29 cellular contexts compared by ENCODE assay signal in genomic region chr9:109769250-109769649, GRCh38. TPM values are rescaled to one million over a fixed set of nuclear protein-coding genes. Genes with fewer than 3 reads are reported as not detected.
DNase-seq lines count a peak whose midpoint lies in the region; ATAC-seq and TF ChIP-seq lines count a peak whose summit lies in the region.
"Had no signal": no experiment of that assay in that cellular context is flagged by ENCODE, and none has a peak within 500 bp of the region (broad histone marks: within the 10 kb centered on the region; RNA-seq: fewer than 3 reads in every experiment).

No MANE protein-coding gene starts in this region.

- peak; percentile 60 for DNase-seq in EH (ENCODE audit: low read depth)
- peak; percentile 26 for DNase-seq in NCI-H2171 treated with DMSO at 0.1 percent for 48 hours (lab: John Stamatoyannopoulos, UW)
- DNase-seq in chondrocyte (ENCODE audit: low spot score): no peak
- peak; percentile 57 for DNase-seq in myocyte (ENCODE audit: low read depth)
- no peak for DNase-seq in HAP-1 (ENCODE audit: low spot score in 2 of 2)
- no peak for DNase-seq in KBM-7
- DNase-seq in A673 (ENCODE audit: low spot score): no peak
- DNase-seq: activated CD4-positive, alpha-beta T cell treated with anti-CD3 and anti-CD28 coated beads for 48 hours; activated naive CD8-positive, alpha-beta T cell treated with anti-CD3 and anti-CD28 coated beads for 36 hours; CD4-positive, CD25-positive, alpha-beta regulatory T cell; dermis blood vessel endothelial cell; DMS153; foreskin melanocyte; GOT3; hypothalamus; islet precursor cell; NCI-H2029 treated with DMSO at 0.1 percent for 48 hours; NCI-H526 treated with DMSO at 0.1 percent for 48 hours; posterior cingulate gyrus; SIG-M5; stimulated activated naive CD4-positive, alpha-beta T cell; T-helper 1 cell; tibial artery had no signal

- H3K4me1 Mint-ChIP-seq in chondrocyte (ENCODE audit: low read depth): peaks cover 51% of the 10 kb centered on the region
- H3K4me1 Mint-ChIP-seq: activated naive CD8-positive, alpha-beta T cell treated with anti-CD3 and anti-CD28 coated beads for 36 hours; CD4-positive, CD25-positive, alpha-beta regulatory T cell had no signal

- BruUV-seq in A673 (replicated peaks; lab: Mats Ljungman, UMichigan): no TSS peak

- no peaks in the 10 kb centered on the region for H3K27me3 Mint-ChIP-seq in chondrocyte (ENCODE audit: low read depth)

- H3K4me1 ChIP-seq in HAP-1 (no peaks in the 10 kb centered on the region), A673 (ENCODE audit: insufficient read depth, low read length, poor library complexity, severe bottlenecking) (no peaks in the 10 kb centered on the region)
- H3K4me1 ChIP-seq: breast epithelium had no signal

- CTCF ChIA-PET in A673 (lab: Charles Lee): no interaction called here

- H3K27me3 ChIP-seq in HAP-1 (ENCODE audit: low read depth): no peaks in the 10 kb centered on the region
- H3K27me3 ChIP-seq in A673 (replicated peaks; ENCODE audit: insufficient read depth, low read depth, low read length, poor library complexity): no peaks in the 10 kb centered on the region
- H3K27me3 ChIP-seq: breast epithelium, tibial artery had no signal

- H3K36me3 ChIP-seq in HAP-1 (replicated peaks): no peaks in the 10 kb centered on the region
- H3K36me3 ChIP-seq in A673 (ENCODE audit: insufficient read depth, low read length, poor library complexity, severe bottlenecking): no peaks in the 10 kb centered on the region
- H3K36me3 ChIP-seq: breast epithelium, tibial artery had no signal

- POLR2A ChIA-PET in A673 (lab: Charles Lee; ENCODE audit: low non-redundant PET): no interaction called here

- peak overlapping the region; percentile 89 for H3K27ac Mint-ChIP-seq in chondrocyte (ENCODE audit: unreplicated experiment)
- H3K27ac Mint-ChIP-seq: activated naive CD8-positive, alpha-beta T cell treated with anti-CD3 and anti-CD28 coated beads for 36 hours; activated T-helper 2 cell treated with anti-CD3 and anti-CD28 coated beads, Interferon-gamma antibody, Interleukin-2, Interleukin-4, amounts not matched to agents 10 μg/mL and 5 μg/mL and 100 μg/mL, durations not matched to agents 14 hours and 24 hours and 36 hours; CD4-positive, CD25-positive, alpha-beta regulatory T cell; natural killer cell treated with Interleukin-12 subunit alpha and Interleukin-12 subunit beta and Interleukin-15 and Interleukin-18, amount 100 ng/mL, for 72 hours had no signal

- in situ Hi-C loops in HAP-1 (cut with MboI; ENCODE audit: low sequenced_read_pairs) (no loop called here), KBM-7 (cut with MboI; ENCODE audit: low pct_unique_long_range_greater_than_20kb, low sequenced_read_pairs) (no loop called here)

- H3K27ac ChIP-seq in A673 (ENCODE audit: low read depth, low read length, poor library complexity, severe bottlenecking): no peak overlapping the region
- H3K27ac ChIP-seq: breast epithelium, tibial artery had no signal

- intact Hi-C loops in A673 (cut with micrococcal nuclease; ENCODE audit: unreplicated experiment): no loop called here

- no peaks in the 10 kb centered on the region for H3K9me3 ChIP-seq in HAP-1
- no peaks in the 10 kb centered on the region for H3K9me3 ChIP-seq in A673 (ENCODE audit: low read depth, low read length, poor library complexity, severe bottlenecking)
- H3K9me3 ChIP-seq: breast epithelium, tibial artery had no signal

- TF ChIP-seq CTCF in chondrocyte (IDR thresholded peaks at IDR 0.05) (no peak), A673 (conservative IDR thresholded peaks at IDR 0.05; ENCODE audit: low read depth, low read length) (no peak)

- H3K36me3 Mint-ChIP-seq in chondrocyte (ENCODE audit: low read depth): no peaks in the 10 kb centered on the region
- H3K36me3 Mint-ChIP-seq: activated naive CD8-positive, alpha-beta T cell treated with anti-CD3 and anti-CD28 coated beads for 36 hours; CD4-positive, CD25-positive, alpha-beta regulatory T cell; natural killer cell treated with Interleukin-12 subunit alpha and Interleukin-12 subunit beta and Interleukin-15 and Interleukin-18, amount 100 ng/mL, for 72 hours had no signal

- H3K9me3 Mint-ChIP-seq in chondrocyte (ENCODE audit: low read depth): no peaks in the 10 kb centered on the region
- H3K9me3 Mint-ChIP-seq: activated naive CD8-positive, alpha-beta T cell treated with anti-CD3 and anti-CD28 coated beads for 36 hours; activated T-helper 2 cell treated with anti-CD3 and anti-CD28 coated beads, Interferon-gamma antibody, Interleukin-2, Interleukin-4, amounts not matched to agents 10 μg/mL and 5 μg/mL and 100 μg/mL, durations not matched to agents 14 hours and 24 hours and 36 hours; natural killer cell treated with Interleukin-12 subunit alpha and Interleukin-12 subunit beta and Interleukin-15 and Interleukin-18, amount 100 ng/mL, for 72 hours had no signal

- ATAC-seq in HG03039 (IDR thresholded peaks at IDR 0.05; ENCODE audit: unreplicated experiment): no peak
- ATAC-seq: GM12878; natural killer cell treated with Interleukin-12 subunit alpha and Interleukin-12 subunit beta and Interleukin-15 and Interleukin-18, amount 100 ng/mL, for 72 hours had no signal

- no peak overlapping the region for H3K4me3 Mint-ChIP-seq in chondrocyte (ENCODE audit: unreplicated experiment)
- H3K4me3 Mint-ChIP-seq: activated naive CD8-positive, alpha-beta T cell treated with anti-CD3 and anti-CD28 coated beads for 36 hours; CD4-positive, CD25-positive, alpha-beta regulatory T cell; natural killer cell treated with Interleukin-12 subunit alpha and Interleukin-12 subunit beta and Interleukin-15 and Interleukin-18, amount 100 ng/mL, for 72 hours had no signal

- H3K4me3 ChIP-seq in HAP-1 (no peak overlapping the region), A673 (ENCODE audit: low read depth, low read length, poor library complexity, severe bottlenecking) (no peak overlapping the region)
- H3K4me3 ChIP-seq: breast epithelium, GM12878, tibial artery had no signal

RNA-seq across cellular contexts. Expression of gene PALM2AKAP2, which starts 10.7 kb away (rescaled TPM):
- total RNA-seq in chondrocyte (43.7 to 52.7 TPM (median 46.3 TPM) in 3 replicates), myocyte (24.1 and 26.6 TPM in 2 replicates), A673 (2021) (5.0 and 5.7 TPM in 2 replicates)
- polyA plus RNA-seq in myocyte (2012): 17.2 TPM
- total RNA-seq: activated naive CD8-positive, alpha-beta T cell treated with anti-CD3 and anti-CD28 coated beads for 36 hours; dermis blood vessel endothelial cell; endothelial cell of umbilical vein; GM12878; natural killer cell treated with Interleukin-12 subunit alpha and Interleukin-12 subunit beta and Interleukin-15 and Interleukin-18, amount 100 ng/mL, for 72 hours had no signal

Comparison
In these comparisons a context has a peak if more than half of its experiments do, and no peak if none do; other contexts are left out.
1. DNase-seq: peak in EH (single experiment), NCI-H2171 treated with DMSO at 0.1 percent for 48 hours (single experiment) and myocyte (single experiment); none in chondrocyte (single experiment), HAP-1 (0 of 2), KBM-7 (single experiment) and A673 (single experiment).